Comparison of ENCODE assay signal across 1 cellular context in genomic region chr9:6984941-6985578, GRCh38.
TF ChIP-seq lines count a peak whose summit lies in the region.

No MANE protein-coding gene starts in this region.

TF ChIP-seq in H1, 55 proteins besides CTCF, POLR2A, EP300 and RAD21 (continued from another document):
- TF ChIP-seq ATF2 (IDR thresholded peaks at IDR 0.05; ENCODE audit: low read length), result no peak
- TF ChIP-seq TCF12 (IDR thresholded peaks at IDR 0.05; ENCODE audit: low read depth, low read length), result peak; percentile 83; the same call in 1 of the 2 replicates
TF ChIP-seq in H1: peak in this region for 6.
